In genomic region chr2:160332318-160332717, GRCh38 we compare ENCODE assay signal across 8 cellular contexts.
DNase-seq lines count a peak whose midpoint lies in the region; ATAC-seq lines count a peak whose summit lies in the region.
"Had no signal": no experiment of that assay in that cellular context is flagged by ENCODE, and none has a peak within 500 bp of the region (broad histone marks: within the 10 kb centered on the region; RNA-seq: fewer than 3 reads in every experiment).

No MANE protein-coding gene starts in this region.

- H2BK15ac ChIP-seq in mesendoderm (replicated peaks; ENCODE audit: low read depth), result peak overlapping the region; percentile 57

- no peak overlapping the region for H4K5ac ChIP-seq in mesendoderm (ENCODE audit: low read length)

- H3K18ac ChIP-seq in mesendoderm (ENCODE audit: low read length), result no peak overlapping the region

- H2BK5ac ChIP-seq in mesendoderm (ENCODE audit: low read length), result no peak overlapping the region

- H3K79me1 ChIP-seq in mesendoderm (ENCODE audit: low read length), result peaks cover 14% of the 10 kb centered on the region

- WGBS in mesendoderm (ENCODE audit: extremely low coverage, insufficient coverage, low lambda C conversion rate), result no CpG with 5 or more reads among the region's 2 CpGs

- no peak for ATAC-seq in GM21526 (IDR thresholded peaks at IDR 0.05; ENCODE audit: low FRiP score, unreplicated experiment)
- ATAC-seq in GM18909 (IDR thresholded peaks at IDR 0.05; ENCODE audit: poor library complexity, unreplicated experiment), result no peak

- no peak overlapping the region for H3K4me2 ChIP-seq in mesendoderm (ENCODE audit: low read length)

- no peak overlapping the region for H2AK5ac ChIP-seq in mesendoderm (ENCODE audit: low read length)

- no peaks in the 10 kb centered on the region for H3K36me3 ChIP-seq in mesendoderm (ENCODE audit: control insufficient read depth, insufficient read depth, low read length)

- peaks cover 24% of the 10 kb centered on the region for H3K79me2 ChIP-seq in mesendoderm (ENCODE audit: control insufficient read depth, insufficient read depth, low read length)

- no peak overlapping the region for H3K56ac ChIP-seq in mesendoderm (ENCODE audit: low read length)

- peak; percentile 60 for DNase-seq in Daoy (ENCODE audit: low read depth)
- peak; percentile 69 for DNase-seq in NCI-H226
- peak; percentile 18 for DNase-seq in central memory CD4-positive, alpha-beta T cell
- DNase-seq in mesendoderm, result peak; percentile 92
- DNase-seq in GOT3 (lab: John Stamatoyannopoulos, UW), result no peak
- DNase-seq: NCI-H1092 had no signal

- H3K9ac ChIP-seq in mesendoderm (ENCODE audit: low read length), result peak overlapping the region; percentile 31

- no peak overlapping the region for H4K8ac ChIP-seq in mesendoderm (ENCODE audit: low read depth, low read length)

- H3K27me3 ChIP-seq in mesendoderm (ENCODE audit: insufficient read depth, low read length, poor library complexity), result no peaks in the 10 kb centered on the region

- H3K4me3 ChIP-seq in mesendoderm (ENCODE audit: low read length), result no peak overlapping the region

- no peak overlapping the region for H3K23ac ChIP-seq in mesendoderm (ENCODE audit: low read length)

- no peak overlapping the region for H3K4ac ChIP-seq in mesendoderm (ENCODE audit: low read depth, low read length)

- H2BK120ac ChIP-seq in mesendoderm (ENCODE audit: low read depth, low read length), result no peak overlapping the region

- H3K4me1 ChIP-seq in mesendoderm (ENCODE audit: control insufficient read depth, low read depth, low read length), result peaks cover 13% of the 10 kb centered on the region

- H3K27ac ChIP-seq in mesendoderm (ENCODE audit: low read depth, low read length), result peak overlapping the region; percentile 28
